Comparison of ENCODE assay signal across 8 cellular contexts in the genomic region with DNA sequence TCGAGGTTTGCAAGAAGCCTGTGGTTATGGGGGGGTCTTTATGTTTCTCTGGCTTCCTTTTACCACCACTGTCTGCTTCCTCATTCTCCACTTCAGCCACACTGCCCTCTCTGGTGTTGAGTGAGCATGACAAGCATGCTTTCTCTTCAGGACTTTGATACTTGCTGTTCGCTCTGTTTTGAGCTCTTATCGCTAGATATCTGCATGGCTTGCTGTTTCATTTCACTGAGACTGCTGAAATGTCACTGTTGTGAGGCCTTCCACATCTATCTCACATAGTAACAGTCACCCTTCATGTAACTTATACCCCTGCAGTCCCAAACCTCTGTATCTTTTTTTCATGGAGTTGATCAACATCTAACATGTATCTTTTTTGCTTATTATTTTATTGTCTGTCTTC. TPM values are rescaled to one million over a fixed set of nuclear protein-coding genes. Genes with fewer than 3 reads are reported as not detected.
DNase-seq lines count a peak whose midpoint lies in the region; ATAC-seq and TF ChIP-seq lines count a peak whose summit lies in the region.

No MANE protein-coding gene starts in this region.

- no peak overlapping the region for H3K27ac ChIP-seq in CD8-positive, alpha-beta T cell (ENCODE audit: low read depth, low read length)

- intact Hi-C loops in CD8-positive, alpha-beta T cell (cut with DNase I, micrococcal nuclease): loop anchor here (1.0 to 5.0 kb wide), 2 partner anchors 100 to 119 kb away; no protein-coding TSS in a partner anchor

- no peaks in the 10 kb centered on the region for H3K27me3 Mint-ChIP-seq in CD8-positive, alpha-beta T cell (ENCODE audit: low read depth)
- no peaks in the 10 kb centered on the region for H3K27me3 Mint-ChIP-seq in activated naive CD4-positive, alpha-beta T cell treated with anti-CD3 and anti-CD28 coated beads, Interleukin-2, amount 10 ng/mL, durations not matched to agents 7 days and 5 days

- peaks cover 3% of the 10 kb centered on the region for H3K4me1 ChIP-seq in CD8-positive, alpha-beta T cell (ENCODE audit: insufficient read depth, low read length)

- POLR2A ChIA-PET in CD8-positive, alpha-beta T cell (lab: Charles Lee): interaction anchor here (1.1 to 1.2 kb wide), 2 partner anchors 16 to 19 kb away, joined by 3 to 4 read pairs; no protein-coding TSS in a partner anchor

- DNase-seq in CD8-positive, alpha-beta T cell: peak in 5 of 7 experiments; percentile 2 to 50 (median 19)
- DNase-seq in NOMO-1 treated with DMSO at 0.1 percent for 48 hours (lab: John Stamatoyannopoulos, UW; ENCODE audit: unreplicated experiment) (peak; percentile 75), hepatic stellate cell (ENCODE audit: low spot score) (peak; percentile 46), NCI-H187 treated with DMSO at 0.1 percent for 48 hours (lab: John Stamatoyannopoulos, UW) (no peak)
- peak; percentile 41 for DNase-seq in activated naive CD4-positive, alpha-beta T cell treated with anti-CD3 and anti-CD28 coated beads, Interleukin-2, amount 10 ng/mL, durations not matched to agents 7 days and 5 days
- peak; percentile 2 to 19 (median 9) for DNase-seq in stimulated activated CD4-positive, alpha-beta T cell treated with anti-CD3 and anti-CD28 coated beads, Interleukin-12 subunit alpha, Interleukin-12 subunit beta, amount 100 ng/mL, for 48 hours (ENCODE audit: low read depth in 2 of 3, low spot score in 1 of 3)

- H3K36me3 ChIP-seq in CD8-positive, alpha-beta T cell (ENCODE audit: insufficient read depth, low read length): no peaks in the 10 kb centered on the region

- peaks cover 40% of the 10 kb centered on the region for H3K36me3 Mint-ChIP-seq in CD8-positive, alpha-beta T cell
- H3K36me3 Mint-ChIP-seq in activated naive CD4-positive, alpha-beta T cell treated with anti-CD3 and anti-CD28 coated beads, Interleukin-2, amount 10 ng/mL, durations not matched to agents 7 days and 5 days: peaks cover 32% of the 10 kb centered on the region

- peaks cover 12% of the 10 kb centered on the region for H3K4me1 Mint-ChIP-seq in CD8-positive, alpha-beta T cell (ENCODE audit: low read depth)
- H3K4me1 Mint-ChIP-seq in activated naive CD4-positive, alpha-beta T cell treated with anti-CD3 and anti-CD28 coated beads, Interleukin-2, amount 10 ng/mL, durations not matched to agents 7 days and 5 days: peaks cover 4% of the 10 kb centered on the region

- no peak overlapping the region for H3K4me3 ChIP-seq in CD8-positive, alpha-beta T cell (ENCODE audit: low read depth, low read length)

- no peak overlapping the region for H3K27ac Mint-ChIP-seq in CD8-positive, alpha-beta T cell
- no peak overlapping the region for H3K27ac Mint-ChIP-seq in activated naive CD4-positive, alpha-beta T cell treated with anti-CD3 and anti-CD28 coated beads, Interleukin-2, amount 10 ng/mL, durations not matched to agents 7 days and 5 days

- no peaks in the 10 kb centered on the region for H3K27me3 ChIP-seq in CD8-positive, alpha-beta T cell (ENCODE audit: insufficient read depth, low read length)

- peak; percentile 98 for ATAC-seq in CD8-positive, alpha-beta T cell
- ATAC-seq in GM18867 (IDR thresholded peaks at IDR 0.05; ENCODE audit: unreplicated experiment) (peak; percentile 96), HG03095 (IDR thresholded peaks at IDR 0.05; ENCODE audit: unreplicated experiment) (peak; percentile 98)

- H3K4me3 Mint-ChIP-seq in CD8-positive, alpha-beta T cell: peak overlapping the region; percentile 44
- no peak overlapping the region for H3K4me3 Mint-ChIP-seq in activated naive CD4-positive, alpha-beta T cell treated with anti-CD3 and anti-CD28 coated beads, Interleukin-2, amount 10 ng/mL, durations not matched to agents 7 days and 5 days

- H3K9me3 Mint-ChIP-seq in CD8-positive, alpha-beta T cell: peaks cover 3% of the 10 kb centered on the region
- peaks cover 2% of the 10 kb centered on the region for H3K9me3 Mint-ChIP-seq in activated naive CD4-positive, alpha-beta T cell treated with anti-CD3 and anti-CD28 coated beads, Interleukin-2, amount 10 ng/mL, durations not matched to agents 7 days and 5 days

- peaks cover 5% of the 10 kb centered on the region for H3K9me3 ChIP-seq in CD8-positive, alpha-beta T cell (ENCODE audit: low read length)

- CTCF ChIA-PET in CD8-positive, alpha-beta T cell (lab: Charles Lee): interaction anchor here (0.6 to 2.3 kb wide), 7 partner anchors 13 to 1121 kb away, joined by 3 to 9 read pairs (median 4); no protein-coding TSS in a partner anchor
- CTCF ChIA-PET in activated naive CD4-positive, alpha-beta T cell treated with anti-CD3 and anti-CD28 coated beads, Interleukin-2, amount 10 ng/mL, durations not matched to agents 7 days and 5 days (lab: Charles Lee): interaction anchor here (0.6 to 1.7 kb wide), 6 partner anchors 9 to 117 kb away, joined by 3 to 10 read pairs (median 5); no protein-coding TSS in a partner anchor

- TF ChIP-seq CTCF in CD8-positive, alpha-beta T cell (IDR thresholded peaks at IDR 0.05): peak; percentile 62

RNA-seq across cellular contexts. Expression of a gene that starts 59.8 kb away (rescaled TPM):
- total RNA-seq in CD8-positive, alpha-beta T cell: 10 to 100 TPM; 11.0 to 13.7 TPM
